ENCODE assay signal across 21 cellular contexts in the genomic region with DNA sequence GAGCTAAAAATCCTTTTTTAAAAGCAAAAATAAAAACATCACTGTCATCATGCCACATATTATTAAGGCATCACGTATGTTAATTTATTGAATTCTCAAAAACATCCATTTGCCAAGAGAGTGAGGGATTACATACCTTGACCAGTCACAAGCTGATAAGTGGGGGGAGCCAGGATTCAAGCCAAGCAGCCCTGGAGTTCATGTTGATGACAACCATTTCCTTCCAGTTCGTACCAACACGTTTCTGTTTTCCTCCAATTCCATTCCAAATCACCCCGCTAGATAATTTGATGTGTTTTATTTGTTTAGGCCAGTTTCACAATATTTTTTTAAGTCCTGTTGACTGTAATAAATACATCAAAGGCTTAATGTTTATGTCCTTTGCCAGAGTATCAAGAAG. TPM values are rescaled to one million over a fixed set of nuclear protein-coding genes. Genes with fewer than 3 reads are reported as not detected.
"Had no signal": no experiment of that assay in that cellular context is flagged by ENCODE, and none has a peak within 500 bp of the region (broad histone marks: within the 10 kb centered on the region; RNA-seq: fewer than 3 reads in every experiment).

No MANE protein-coding gene starts in this region.

- H3K36me3 Mint-ChIP-seq: immature natural killer cell; stimulated activated effector memory CD8-positive, alpha-beta T cell treated with anti-CD3 and anti-CD28 coated beads, Interleukin-12 subunit alpha, Interleukin-12 subunit beta, amount 100 ng/mL, for 72 hours had no signal

- H3K4me3 Mint-ChIP-seq: activated CD4-positive, alpha-beta T cell treated with anti-CD3 and anti-CD28 coated beads, Interleukin-2, amount 10 ng/mL, durations not matched to agents 7 days and 5 days; activated CD8-positive, alpha-beta T cell treated with anti-CD3 and anti-CD28 coated beads, Interleukin-2, amount 10 ng/mL, durations not matched to agents 7 days and 5 days; activated naive CD4-positive, alpha-beta T cell treated with anti-CD3 and anti-CD28 coated beads for 36 hours; activated T-cell treated with anti-CD3 and anti-CD28 coated beads, Interleukin-2, amount 50 U/mL, for 24 hours; immature natural killer cell; naive thymus-derived CD4-positive, alpha-beta T cell; neural progenitor cell; stimulated activated effector memory CD8-positive, alpha-beta T cell treated with anti-CD3 and anti-CD28 coated beads, Interleukin-12 subunit alpha, Interleukin-12 subunit beta, amount 100 ng/mL, for 72 hours had no signal

- H2AFZ ChIP-seq: neural progenitor cell had no signal

- H3K9me3 ChIP-seq: gastrocnemius medialis, right lobe of liver, stomach had no signal

- H3K9me3 Mint-ChIP-seq: activated CD4-positive, alpha-beta T cell treated with anti-CD3 and anti-CD28 coated beads, Interleukin-2, amount 10 ng/mL, durations not matched to agents 7 days and 5 days; activated naive CD4-positive, alpha-beta T cell treated with anti-CD3 and anti-CD28 coated beads for 36 hours; activated T-cell treated with anti-CD3 and anti-CD28 coated beads, Interleukin-2, amount 50 U/mL, for 24 hours; activated T-helper 2 cell treated with anti-CD3 and anti-CD28 coated beads, Interferon-gamma antibody, Interleukin-2, Interleukin-4, amounts not matched to agents 10 μg/mL and 5 μg/mL and 100 μg/mL, durations not matched to agents 14 hours and 24 hours and 36 hours; immature natural killer cell; neural progenitor cell; stimulated activated effector memory CD8-positive, alpha-beta T cell treated with anti-CD3 and anti-CD28 coated beads, Interleukin-12 subunit alpha, Interleukin-12 subunit beta, amount 100 ng/mL, for 72 hours had no signal

- H3K27ac Mint-ChIP-seq: activated CD4-positive, alpha-beta T cell treated with anti-CD3 and anti-CD28 coated beads, Interleukin-2, amount 10 ng/mL, durations not matched to agents 7 days and 5 days; activated CD8-positive, alpha-beta T cell treated with anti-CD3 and anti-CD28 coated beads, Interleukin-2, amount 10 ng/mL, durations not matched to agents 7 days and 5 days; activated naive CD4-positive, alpha-beta T cell treated with anti-CD3 and anti-CD28 coated beads for 36 hours; activated T-cell treated with anti-CD3 and anti-CD28 coated beads, Interleukin-2, amount 50 U/mL, for 24 hours; activated T-helper 2 cell treated with anti-CD3 and anti-CD28 coated beads, Interferon-gamma antibody, Interleukin-2, Interleukin-4, amounts not matched to agents 10 μg/mL and 5 μg/mL and 100 μg/mL, durations not matched to agents 14 hours and 24 hours and 36 hours; immature natural killer cell; naive thymus-derived CD4-positive, alpha-beta T cell; neural progenitor cell; stimulated activated effector memory CD8-positive, alpha-beta T cell treated with anti-CD3 and anti-CD28 coated beads, Interleukin-12 subunit alpha, Interleukin-12 subunit beta, amount 100 ng/mL, for 72 hours had no signal

- H3K27ac ChIP-seq: neural progenitor cell, right lobe of liver, stomach had no signal

- H3K4me2 ChIP-seq: neural progenitor cell, smooth muscle cell had no signal

- H3K27me3 ChIP-seq: gastrocnemius medialis, neural progenitor cell, right lobe of liver, stomach had no signal

- DNase-seq: activated CD4-positive, alpha-beta T cell treated with anti-CD3 and anti-CD28 coated beads, Interleukin-2, amount 10 ng/mL, durations not matched to agents 7 days and 5 days; activated CD8-positive, alpha-beta T cell treated with anti-CD3 and anti-CD28 coated beads, Interleukin-2, amount 10 ng/mL, durations not matched to agents 7 days and 5 days; activated naive CD4-positive, alpha-beta T cell treated with anti-CD3 and anti-CD28 coated beads for 36 hours; activated T-cell treated with anti-CD3 and anti-CD28 coated beads, Interleukin-2, amount 50 U/mL, for 24 hours; anterior cingulate cortex; gastrocnemius medialis; head of caudate nucleus; immature natural killer cell; mesenchymal stem cell; naive thymus-derived CD4-positive, alpha-beta T cell; right lobe of liver; stimulated activated CD4-positive, alpha-beta T cell treated with anti-CD3 and anti-CD28 coated beads, Interleukin-4, amount 100 ng/mL, for 1 hour; stomach; T1000 had no signal

- ATAC-seq: activated CD4-positive, CD25-positive, alpha-beta regulatory T cell treated with anti-CD3 and anti-CD28 coated beads, Interleukin-2, amount 50 U/mL, for 24 hours; activated CD8-positive, alpha-beta T cell treated with anti-CD3 and anti-CD28 coated beads, Interleukin-2, amount 10 ng/mL, durations not matched to agents 7 days and 5 days; gastrocnemius medialis; naive thymus-derived CD4-positive, alpha-beta T cell; right lobe of liver; stimulated activated effector memory CD8-positive, alpha-beta T cell treated with anti-CD3 and anti-CD28 coated beads, Interleukin-12 subunit alpha, Interleukin-12 subunit beta, amount 100 ng/mL, for 72 hours had no signal

- H3K4me3 ChIP-seq: gastrocnemius medialis, neural progenitor cell, right lobe of liver, smooth muscle cell, stomach had no signal

- H3K36me3 ChIP-seq: gastrocnemius medialis, neural progenitor cell, right lobe of liver, stomach had no signal

- H3K4me1 Mint-ChIP-seq: activated CD4-positive, alpha-beta T cell treated with anti-CD3 and anti-CD28 coated beads, Interleukin-2, amount 10 ng/mL, durations not matched to agents 7 days and 5 days; immature natural killer cell; stimulated activated effector memory CD8-positive, alpha-beta T cell treated with anti-CD3 and anti-CD28 coated beads, Interleukin-12 subunit alpha, Interleukin-12 subunit beta, amount 100 ng/mL, for 72 hours had no signal

RNA-seq across cellular contexts. Expression of gene SLC1A3, which starts 53.0 kb away (rescaled TPM):
- total RNA-seq: activated CD4-positive, alpha-beta T cell treated with anti-CD3 and anti-CD28 coated beads, Interleukin-2, amount 10 ng/mL, durations not matched to agents 7 days and 5 days; activated CD8-positive, alpha-beta T cell treated with anti-CD3 and anti-CD28 coated beads, Interleukin-2, amount 10 ng/mL, durations not matched to agents 7 days and 5 days; activated T-helper 2 cell treated with anti-CD3 and anti-CD28 coated beads, Interferon-gamma antibody, Interleukin-2, Interleukin-4, amounts not matched to agents 10 μg/mL and 5 μg/mL and 100 μg/mL, durations not matched to agents 14 hours and 24 hours and 36 hours; pulmonary artery endothelial cell; T-helper 1 cell treated with Interleukin-12 subunit alpha and Interleukin-12 subunit beta and Interleukin-4 antibody, amounts not matched to agents 30 ng/mL and 1 ng/mL, for 36 hours had no signal
